12 cellular contexts compared by ENCODE assay signal in the genomic region with DNA sequence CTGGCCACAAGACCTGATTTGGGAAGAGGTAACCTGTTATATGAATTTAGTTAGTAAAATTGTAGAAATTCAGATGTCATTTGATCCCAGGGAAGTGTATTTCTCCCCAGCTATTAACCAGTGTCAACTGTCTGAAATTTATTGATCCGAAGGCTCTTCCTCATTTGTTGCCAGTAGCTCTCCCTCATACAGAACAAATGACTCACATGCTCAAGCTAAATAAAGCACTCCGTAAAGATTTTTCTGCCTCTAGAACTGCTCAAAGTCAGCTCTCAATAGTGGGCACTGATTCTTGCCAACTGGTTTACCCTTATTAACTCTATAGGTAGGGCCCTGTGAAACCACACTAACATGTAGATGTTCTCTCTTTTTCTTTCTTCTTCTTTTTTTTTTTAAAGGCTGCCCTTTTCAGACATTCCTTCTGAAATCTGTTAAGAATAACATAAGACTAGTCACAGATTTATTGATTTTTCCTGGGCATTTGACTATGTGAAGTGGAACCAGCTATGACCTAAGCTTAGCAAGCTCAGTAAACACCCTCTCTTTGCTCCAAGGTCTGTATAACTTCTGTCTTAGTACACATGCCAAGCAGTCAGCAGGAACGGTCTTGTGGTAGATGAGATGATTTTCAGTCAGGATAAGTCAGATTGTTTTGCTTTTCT. TPM values are rescaled to one million over a fixed set of nuclear protein-coding genes. Genes with fewer than 3 reads are reported as not detected.
A peak's percentile ranks its signal among the peaks of the same experiment; 100 is the strongest.
DNase-seq lines count a peak whose midpoint lies in the region; ATAC-seq and TF ChIP-seq lines count a peak whose summit lies in the region.
"Had no signal": no experiment of that assay in that cellular context is flagged by ENCODE, and none has a peak within 500 bp of the region (broad histone marks: within the 10 kb centered on the region; RNA-seq: fewer than 3 reads in every experiment).

No MANE protein-coding gene starts in this region.

- CTCF ChIA-PET in activated CD8-positive, alpha-beta memory T cell treated with anti-CD3 and anti-CD28 coated beads, Interleukin-2, amount 10 ng/mL, durations not matched to agents 7 days and 5 days (lab: Charles Lee), result interaction anchor here (1.3 kb wide), 1 partner anchor 15 kb away, joined by 5 read pairs; no protein-coding TSS in a partner anchor

- 47 to 67% (median 62%) methylated on average over 3 of the region's 3 CpGs for WGBS in ovary, 3 donors

- no peaks in the 10 kb centered on the region for H3K27me3 ChIP-seq in ovary
- H3K27me3 ChIP-seq: SJCRH30 had no signal

- H3K4me1 ChIP-seq in ovary (ENCODE audit: insufficient read depth), result peaks cover 1% of the 10 kb centered on the region

- no peak overlapping the region for H3K4me3 Mint-ChIP-seq in progenitor cell of endocrine pancreas (ENCODE audit: low read depth)
- H3K4me3 Mint-ChIP-seq in activated CD8-positive, alpha-beta memory T cell treated with anti-CD3 and anti-CD28 coated beads, Interleukin-2, amount 10 ng/mL, durations not matched to agents 7 days and 5 days, result no peak overlapping the region
- H3K4me3 Mint-ChIP-seq: memory B cell had no signal

- H3K9me3 Mint-ChIP-seq in progenitor cell of endocrine pancreas (ENCODE audit: low read depth), result peaks cover 6% of the 10 kb centered on the region
- peaks cover 5% of the 10 kb centered on the region for H3K9me3 Mint-ChIP-seq in activated CD8-positive, alpha-beta memory T cell treated with anti-CD3 and anti-CD28 coated beads, Interleukin-2, amount 10 ng/mL, durations not matched to agents 7 days and 5 days (ENCODE audit: low read depth)

- H3K27ac ChIP-seq in ovary, result no peak overlapping the region
- H3K27ac ChIP-seq: SJCRH30 had no signal

- peaks cover 16% of the 10 kb centered on the region for H3K4me1 Mint-ChIP-seq in progenitor cell of endocrine pancreas (ENCODE audit: low read depth)
- H3K4me1 Mint-ChIP-seq in activated CD8-positive, alpha-beta memory T cell treated with anti-CD3 and anti-CD28 coated beads, Interleukin-2, amount 10 ng/mL, durations not matched to agents 7 days and 5 days, result peaks cover 21% of the 10 kb centered on the region

- H3K27me3 Mint-ChIP-seq in progenitor cell of endocrine pancreas, result no peaks in the 10 kb centered on the region
- H3K27me3 Mint-ChIP-seq in activated CD8-positive, alpha-beta memory T cell treated with anti-CD3 and anti-CD28 coated beads, Interleukin-2, amount 10 ng/mL, durations not matched to agents 7 days and 5 days, result no peaks in the 10 kb centered on the region
- H3K27me3 Mint-ChIP-seq: memory B cell had no signal

- no peak for TF ChIP-seq POLR2A in ovary (IDR thresholded peaks at IDR 0.05)

- H3K36me3 ChIP-seq in ovary, result no peaks in the 10 kb centered on the region
- H3K36me3 ChIP-seq: SJCRH30 had no signal

- peak overlapping the region; percentile 94 for H3K27ac Mint-ChIP-seq in progenitor cell of endocrine pancreas
- H3K27ac Mint-ChIP-seq in activated CD8-positive, alpha-beta memory T cell treated with anti-CD3 and anti-CD28 coated beads, Interleukin-2, amount 10 ng/mL, durations not matched to agents 7 days and 5 days, result no peak overlapping the region
- H3K27ac Mint-ChIP-seq: memory B cell had no signal

- ATAC-seq in GM21619 (IDR thresholded peaks at IDR 0.05; ENCODE audit: unreplicated experiment), result no peak
- no peak for ATAC-seq in activated CD8-positive, alpha-beta memory T cell treated with anti-CD3 and anti-CD28 coated beads, Interleukin-2, amount 10 ng/mL, durations not matched to agents 7 days and 5 days

- no peak overlapping the region for H3K4me3 ChIP-seq in ovary
- H3K4me3 ChIP-seq: SJCRH30 had no signal

- peak; percentile 56 for DNase-seq in EL
- peak; percentile 77 to 89 for DNase-seq in NCI-H446 (lab: John Stamatoyannopoulos, UW)
- DNase-seq in fibroblast of gingiva (ENCODE audit: low read depth), result peak; percentile 12
- no peak for DNase-seq in progenitor cell of endocrine pancreas (ENCODE audit: low spot score, unreplicated experiment)
- no peak for DNase-seq in ovary
- DNase-seq in activated CD8-positive, alpha-beta memory T cell treated with anti-CD3 and anti-CD28 coated beads, Interleukin-2, amount 10 ng/mL, durations not matched to agents 7 days and 5 days, result no peak
- DNase-seq in middle frontal gyrus (ENCODE audit: extremely low spot score, low spot score), result no peak
- DNase-seq: effector memory CD4-positive, alpha-beta T cell; Kasumi-1; SJCRH30 had no signal

- H3K9me3 ChIP-seq in ovary, result no peaks in the 10 kb centered on the region
- H3K9me3 ChIP-seq: SJCRH30 had no signal

- TF ChIP-seq CTCF in progenitor cell of endocrine pancreas (IDR thresholded peaks at IDR 0.05; ENCODE audit: unreplicated experiment) (no peak), ovary (IDR thresholded peaks at IDR 0.05) (no peak)

- no peak for TF ChIP-seq EP300 in ovary (IDR thresholded peaks at IDR 0.05)

- peaks cover 2% of the 10 kb centered on the region for H3K36me3 Mint-ChIP-seq in progenitor cell of endocrine pancreas (ENCODE audit: insufficient read depth)
- H3K36me3 Mint-ChIP-seq in activated CD8-positive, alpha-beta memory T cell treated with anti-CD3 and anti-CD28 coated beads, Interleukin-2, amount 10 ng/mL, durations not matched to agents 7 days and 5 days, result peaks cover 13% of the 10 kb centered on the region

- intact Hi-C loops in ovary (cut with DNase I), result no loop called here

RNA-seq across cellular contexts. Expression of gene RPA3, which starts 21.8 kb away (rescaled TPM):
- total RNA-seq in progenitor cell of endocrine pancreas, result 39.5 and 39.6 TPM in 2 replicates
- 10 to 100 TPM in 6 of 7 donors, 1 to 10 TPM in 1; 8.6 to 28.6 (median 17.8) TPM for total RNA-seq in ovary
- 10 to 100 TPM; 16.8 to 22.2 TPM for polyA plus RNA-seq in ovary
- 100 to 1,000 TPM; 111 to 126 TPM for total RNA-seq in activated CD8-positive, alpha-beta memory T cell treated with anti-CD3 and anti-CD28 coated beads, Interleukin-2, amount 10 ng/mL, durations not matched to agents 7 days and 5 days

RNA-seq across cellular contexts. Expression of gene UMAD1, which starts 56.0 kb away (rescaled TPM):
- total RNA-seq in progenitor cell of endocrine pancreas (12.1 and 12.8 TPM in 2 replicates), ovary (10 to 100 TPM; 10.4 to 19.1 (median 16.2) TPM)
- polyA plus RNA-seq in ovary, result 10 to 100 TPM; 12.6 to 16.6 TPM
- 10 to 100 TPM; 12.3 to 14.2 TPM for total RNA-seq in activated CD8-positive, alpha-beta memory T cell treated with anti-CD3 and anti-CD28 coated beads, Interleukin-2, amount 10 ng/mL, durations not matched to agents 7 days and 5 days

Comparison
In these comparisons a context has a peak if more than half of its experiments do, and no peak if none do; other contexts are left out.
1. DNase-seq: peak in EL (single experiment), NCI-H446 (2 of 2) and fibroblast of gingiva (single experiment); none in progenitor cell of endocrine pancreas (single experiment), ovary (0 of 5), activated CD8-positive, alpha-beta memory T cell treated with anti-CD3 and anti-CD28 coated beads, Interleukin-2, amount 10 ng/mL, durations not matched to agents 7 days and 5 days (single experiment) and middle frontal gyrus (single experiment).